1 cellular context compared by ENCODE assay signal in the genomic region with DNA sequence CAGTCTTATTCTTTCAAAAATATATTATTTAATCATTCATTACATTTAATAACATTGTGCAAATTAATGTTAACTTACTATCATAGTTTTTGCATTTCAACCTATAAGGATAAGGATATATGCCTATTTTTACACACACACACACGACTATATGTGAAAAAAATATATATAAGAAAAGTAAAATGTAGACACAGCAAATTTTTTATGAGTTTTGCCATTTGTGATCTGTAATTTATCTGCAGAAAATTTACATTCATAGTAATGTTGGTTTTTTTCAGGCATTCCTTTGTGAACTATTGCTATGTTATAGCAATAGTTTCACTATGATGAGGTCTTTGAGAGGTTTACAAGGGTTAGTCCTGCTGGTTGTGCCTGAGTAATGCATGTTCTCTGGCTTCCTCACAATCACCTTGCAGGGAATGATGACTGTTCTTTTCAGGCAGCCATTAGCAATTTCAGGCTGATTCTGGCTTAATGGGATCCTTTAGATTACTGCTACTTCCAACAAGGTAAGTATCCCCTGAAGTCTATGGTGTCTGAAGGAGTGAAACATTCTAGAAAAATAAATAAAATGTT.
TF ChIP-seq lines count a peak whose summit lies in the region.

No MANE protein-coding gene starts in this region.

TF ChIP-seq in GM12878, 131 proteins besides CTCF, POLR2A, EP300 and RAD21 (continued from another document):
- TF ChIP-seq, protein P1, sequence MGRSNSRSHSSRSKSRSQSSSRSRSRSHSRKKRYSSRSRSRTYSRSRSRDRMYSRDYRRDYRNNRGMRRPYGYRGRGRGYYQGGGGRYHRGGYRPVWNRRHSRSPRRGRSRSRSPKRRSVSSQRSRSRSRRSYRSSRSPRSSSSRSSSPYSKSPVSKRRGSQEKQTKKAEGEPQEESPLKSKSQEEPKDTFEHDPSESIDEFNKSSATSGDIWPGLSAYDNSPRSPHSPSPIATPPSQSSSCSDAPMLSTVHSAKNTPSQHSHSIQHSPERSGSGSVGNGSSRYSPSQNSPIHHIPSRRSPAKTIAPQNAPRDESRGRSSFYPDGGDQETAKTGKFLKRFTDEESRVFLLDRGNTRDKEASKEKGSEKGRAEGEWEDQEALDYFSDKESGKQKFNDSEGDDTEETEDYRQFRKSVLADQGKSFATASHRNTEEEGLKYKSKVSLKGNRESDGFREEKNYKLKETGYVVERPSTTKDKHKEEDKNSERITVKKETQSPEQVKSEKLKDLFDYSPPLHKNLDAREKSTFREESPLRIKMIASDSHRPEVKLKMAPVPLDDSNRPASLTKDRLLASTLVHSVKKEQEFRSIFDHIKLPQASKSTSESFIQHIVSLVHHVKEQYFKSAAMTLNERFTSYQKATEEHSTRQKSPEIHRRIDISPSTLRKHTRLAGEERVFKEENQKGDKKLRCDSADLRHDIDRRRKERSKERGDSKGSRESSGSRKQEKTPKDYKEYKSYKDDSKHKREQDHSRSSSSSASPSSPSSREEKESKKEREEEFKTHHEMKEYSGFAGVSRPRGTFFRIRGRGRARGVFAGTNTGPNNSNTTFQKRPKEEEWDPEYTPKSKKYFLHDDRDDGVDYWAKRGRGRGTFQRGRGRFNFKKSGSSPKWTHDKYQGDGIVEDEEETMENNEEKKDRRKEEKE (IDR thresholded peaks at IDR 0.05), result no peak
- TF ChIP-seq, protein P2, sequence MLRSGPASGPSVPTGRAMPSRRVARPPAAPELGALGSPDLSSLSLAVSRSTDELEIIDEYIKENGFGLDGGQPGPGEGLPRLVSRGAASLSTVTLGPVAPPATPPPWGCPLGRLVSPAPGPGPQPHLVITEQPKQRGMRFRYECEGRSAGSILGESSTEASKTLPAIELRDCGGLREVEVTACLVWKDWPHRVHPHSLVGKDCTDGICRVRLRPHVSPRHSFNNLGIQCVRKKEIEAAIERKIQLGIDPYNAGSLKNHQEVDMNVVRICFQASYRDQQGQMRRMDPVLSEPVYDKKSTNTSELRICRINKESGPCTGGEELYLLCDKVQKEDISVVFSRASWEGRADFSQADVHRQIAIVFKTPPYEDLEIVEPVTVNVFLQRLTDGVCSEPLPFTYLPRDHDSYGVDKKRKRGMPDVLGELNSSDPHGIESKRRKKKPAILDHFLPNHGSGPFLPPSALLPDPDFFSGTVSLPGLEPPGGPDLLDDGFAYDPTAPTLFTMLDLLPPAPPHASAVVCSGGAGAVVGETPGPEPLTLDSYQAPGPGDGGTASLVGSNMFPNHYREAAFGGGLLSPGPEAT (IDR thresholded peaks at IDR 0.05; ENCODE audit: low read depth), result no peak
- TF ChIP-seq SP1 (IDR thresholded peaks at IDR 0.05; ENCODE audit: low read depth, low read length) (no peak), IKZF1 (conservative IDR thresholded peaks at IDR 0.05) (no peak), MXI1 (IDR thresholded peaks at IDR 0.05; ENCODE audit: low read depth, low read length) (no peak), HDAC6 (IDR thresholded peaks at IDR 0.05; ENCODE audit: unreplicated experiment) (no peak)
- TF ChIP-seq, protein P3, sequence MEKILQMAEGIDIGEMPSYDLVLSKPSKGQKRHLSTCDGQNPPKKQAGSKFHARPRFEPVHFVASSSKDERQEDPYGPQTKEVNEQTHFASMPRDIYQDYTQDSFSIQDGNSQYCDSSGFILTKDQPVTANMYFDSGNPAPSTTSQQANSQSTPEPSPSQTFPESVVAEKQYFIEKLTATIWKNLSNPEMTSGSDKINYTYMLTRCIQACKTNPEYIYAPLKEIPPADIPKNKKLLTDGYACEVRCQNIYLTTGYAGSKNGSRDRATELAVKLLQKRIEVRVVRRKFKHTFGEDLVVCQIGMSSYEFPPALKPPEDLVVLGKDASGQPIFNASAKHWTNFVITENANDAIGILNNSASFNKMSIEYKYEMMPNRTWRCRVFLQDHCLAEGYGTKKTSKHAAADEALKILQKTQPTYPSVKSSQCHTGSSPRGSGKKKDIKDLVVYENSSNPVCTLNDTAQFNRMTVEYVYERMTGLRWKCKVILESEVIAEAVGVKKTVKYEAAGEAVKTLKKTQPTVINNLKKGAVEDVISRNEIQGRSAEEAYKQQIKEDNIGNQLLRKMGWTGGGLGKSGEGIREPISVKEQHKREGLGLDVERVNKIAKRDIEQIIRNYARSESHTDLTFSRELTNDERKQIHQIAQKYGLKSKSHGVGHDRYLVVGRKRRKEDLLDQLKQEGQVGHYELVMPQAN (conservative IDR thresholded peaks at IDR 0.05), result no peak
